Comparison of ENCODE assay signal across 17 cellular contexts in the genomic region with DNA sequence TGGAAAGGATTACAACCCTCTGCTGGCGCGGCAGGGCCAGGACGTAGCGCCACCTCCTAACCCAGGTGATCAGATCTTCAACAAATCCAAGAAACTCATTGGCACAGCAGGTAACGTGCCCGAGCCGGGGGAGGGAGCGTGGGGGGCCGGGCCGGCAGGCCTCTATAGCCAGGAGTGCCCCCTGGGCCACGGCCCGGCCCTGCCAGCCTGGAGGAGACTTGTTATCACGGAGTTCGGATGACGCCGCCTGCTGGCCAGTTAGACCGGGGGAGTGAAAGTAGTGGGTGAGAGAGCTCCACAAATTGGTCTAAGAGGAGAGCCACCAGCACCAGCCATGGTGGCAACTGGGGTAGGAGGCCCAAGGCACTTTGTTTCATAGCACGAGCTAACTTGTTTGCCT. TPM values are rescaled to one million over a fixed set of nuclear protein-coding genes. Genes with fewer than 3 reads are reported as not detected.
DNase-seq lines count a peak whose midpoint lies in the region; TF ChIP-seq lines count a peak whose summit lies in the region.
"Had no signal": no experiment of that assay in that cellular context is flagged by ENCODE, and none has a peak within 500 bp of the region (broad histone marks: within the 10 kb centered on the region; RNA-seq: fewer than 3 reads in every experiment).

No MANE protein-coding gene starts in this region.

- no peak overlapping the region for H2AFZ ChIP-seq in osteoblast (ENCODE audit: low read length)

- H3K4me3 ChIP-seq in fibroblast of pulmonary artery (replicated peaks; ENCODE audit: low read depth, low read length) (no peak overlapping the region), osteoblast (ENCODE audit: insufficient read depth, low read length) (no peak overlapping the region)
- H3K4me3 ChIP-seq: pancreas, skin epidermis, thyroid gland had no signal

- H3K36me3 ChIP-seq in osteoblast (ENCODE audit: insufficient read depth, low read length), result peaks cover 17% of the 10 kb centered on the region

- no peak overlapping the region for H3K4me2 ChIP-seq in osteoblast (ENCODE audit: insufficient read depth, low read length)

- in situ Hi-C loops in KBM-7 (cut with MboI; ENCODE audit: low pct_unique_long_range_greater_than_20kb, low sequenced_read_pairs), result no loop called here

- peak; percentile 33 for DNase-seq in DMS 273 (lab: John Stamatoyannopoulos, UW; ENCODE audit: unreplicated experiment)
- no peak for DNase-seq in DMS 273 treated with DMSO at 0.1 percent for 48 hours (lab: John Stamatoyannopoulos, UW)
- peak; percentile 45 for DNase-seq in RPMI8226
- no peak for DNase-seq in fibroblast of pulmonary artery (ENCODE audit: low read depth)
- DNase-seq in osteoblast (ENCODE audit: insufficient read length, low spot score, missing footprints), result peak; percentile 88
- no peak for DNase-seq in foreskin melanocyte
- DNase-seq in HuH-7.5 (ENCODE audit: low spot score), result no peak
- DNase-seq in KBM-7, result no peak
- DNase-seq: activated naive CD4-positive, alpha-beta T cell treated with anti-CD3 and anti-CD28 coated beads, Interleukin-2, amount 50 U/mL, for 16 hours; CD8-positive, alpha-beta T cell; kidney; NCI-H1417 treated with DMSO at 0.1 percent for 48 hours; NCI-H446 treated with DMSO at 0.1 percent for 48 hours; thyroid gland had no signal

- peaks cover 11% of the 10 kb centered on the region for H3K79me2 ChIP-seq in osteoblast (ENCODE audit: insufficient read depth, low read length)

- peaks cover 40% of the 10 kb centered on the region for H4K20me1 ChIP-seq in osteoblast (ENCODE audit: insufficient read depth, low read length)

- TF ChIP-seq CTCF in fibroblast of pulmonary artery (IDR thresholded peaks at IDR 0.05; ENCODE audit: low read length, missing control alignments) (peak; percentile 17), osteoblast (IDR thresholded peaks at IDR 0.05; ENCODE audit: extremely low read depth, low read depth, low read length) (no peak)

- no peaks in the 10 kb centered on the region for H3K27me3 ChIP-seq in osteoblast (ENCODE audit: insufficient read depth, low read length)
- H3K27me3 ChIP-seq: pancreas, thyroid gland had no signal

- peaks cover 12% of the 10 kb centered on the region for H3K4me1 ChIP-seq in osteoblast (ENCODE audit: insufficient read depth, low read length)
- H3K4me1 ChIP-seq: pancreas, thyroid gland had no signal

- H3K9me3 ChIP-seq in osteoblast (ENCODE audit: low read depth, low read length), result no peaks in the 10 kb centered on the region
- H3K9me3 ChIP-seq: pancreas, thyroid gland had no signal

- no peak overlapping the region for H3K27ac ChIP-seq in osteoblast (ENCODE audit: low read depth, low read length)
- H3K27ac ChIP-seq: 22Rv1, pancreas, thyroid gland had no signal

RNA-seq across cellular contexts. Expression of a gene that starts 8.6 kb away (rescaled TPM):
- 50.3 and 50.7 TPM in 2 replicates for total RNA-seq in osteoblast

RNA-seq across cellular contexts. Expression of a gene that starts 27.3 kb away (rescaled TPM):
- total RNA-seq in osteoblast, result 24.6 and 26.8 TPM in 2 replicates

RNA-seq across cellular contexts. Expression of a gene that starts 47.3 kb away (rescaled TPM):
- total RNA-seq in osteoblast, result 202 and 235 TPM in 2 replicates

RNA-seq across cellular contexts. Expression of a gene that starts 53.8 kb away (rescaled TPM):
- total RNA-seq in osteoblast, result 6.5 TPM in 2 replicates

RNA-seq across cellular contexts. Expression of a gene that starts 54.2 kb away (rescaled TPM):
- 137 and 138 TPM in 2 replicates for total RNA-seq in osteoblast

Comparison
In these comparisons a context has a peak if more than half of its experiments do, and no peak if none do; other contexts are left out.
1. DNase-seq: peak in DMS 273 (single experiment), RPMI8226 (single experiment) and osteoblast (single experiment); none in DMS 273 treated with DMSO at 0.1 percent for 48 hours (single experiment), fibroblast of pulmonary artery (single experiment), foreskin melanocyte (single experiment), HuH-7.5 (single experiment) and KBM-7 (single experiment).